ENCODE assay signal across 13 cellular contexts in the genomic region with DNA sequence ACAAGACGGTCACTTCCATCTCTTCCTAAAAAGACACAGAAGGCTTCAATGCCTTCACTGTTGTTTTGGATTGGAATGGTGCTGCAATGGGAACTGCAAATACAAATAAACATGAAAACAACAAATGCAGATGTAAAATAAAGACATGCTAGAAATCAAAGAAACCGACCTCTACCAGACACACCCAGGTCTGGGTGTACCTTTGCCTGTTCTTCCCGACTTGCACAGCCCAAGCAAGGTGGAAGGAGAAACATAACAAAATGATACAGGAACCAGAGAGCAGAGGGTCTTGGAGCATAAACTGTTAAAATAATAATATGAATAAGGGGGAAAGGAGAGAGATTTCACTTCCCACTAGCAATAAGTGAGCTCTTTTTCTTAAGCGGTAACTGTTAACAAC. TPM values are rescaled to one million over a fixed set of nuclear protein-coding genes. Genes with fewer than 3 reads are reported as not detected.
DNase-seq lines count a peak whose midpoint lies in the region; ATAC-seq, FAIRE-seq and TF ChIP-seq lines count a peak whose summit lies in the region.
"Had no signal": no experiment of that assay in that cellular context is flagged by ENCODE, and none has a peak within 500 bp of the region (broad histone marks: within the 10 kb centered on the region; RNA-seq: fewer than 3 reads in every experiment).

No MANE protein-coding gene starts in this region.

- no peaks in the 10 kb centered on the region for H3K9me3 Mint-ChIP-seq in activated CD4-positive, alpha-beta T cell treated with anti-CD3 and anti-CD28 coated beads, Interleukin-2, amount 10 ng/mL, durations not matched to agents 24 days and 14 days
- no peaks in the 10 kb centered on the region for H3K9me3 Mint-ChIP-seq in T-cell

- H3K27me3 Mint-ChIP-seq in activated CD4-positive, alpha-beta T cell treated with anti-CD3 and anti-CD28 coated beads, Interleukin-2, amount 10 ng/mL, durations not matched to agents 24 days and 14 days, result no peaks in the 10 kb centered on the region
- no peaks in the 10 kb centered on the region for H3K27me3 Mint-ChIP-seq in T-cell

- no peak for FAIRE-seq in endothelial cell of umbilical vein (lab: Jason Lieb, UNC)
- FAIRE-seq: A204.1 had no signal

- TF ChIP-seq CTCF in endothelial cell of umbilical vein (IDR thresholded peaks at IDR 0.05; ENCODE audit: extremely low read depth in 1 of 2, insufficient read depth in 1 of 2, low read depth in 1 of 2, low read length in 2 of 2) (no peak), smooth muscle cell (IDR thresholded peaks at IDR 0.05; ENCODE audit: borderline replicate concordance, insufficient read depth, poor library complexity, severe bottlenecking) (no peak)

- ATAC-seq in T-cell (replicated peaks in 1 of 4), result peak in 2 of 4 experiments; percentile 1 to 3
- no peak for ATAC-seq in HG03097 (IDR thresholded peaks at IDR 0.05; ENCODE audit: low FRiP score, unreplicated experiment)
- ATAC-seq in GM21515 (IDR thresholded peaks at IDR 0.05; ENCODE audit: unreplicated experiment), result no peak

- dilution Hi-C loops in endothelial cell of umbilical vein (cut with MboI; ENCODE audit: extremely low pct_ligation_motif_present, low sequenced_read_pairs), result no loop called here

- H3K79me2 ChIP-seq in endothelial cell of umbilical vein (ENCODE audit: control insufficient read depth, insufficient read depth, low read length), result peaks cover 4% of the 10 kb centered on the region
- peaks cover 3% of the 10 kb centered on the region for H3K79me2 ChIP-seq in smooth muscle cell (ENCODE audit: low read depth)

- WGBS in smooth muscle cell (ENCODE audit: low lambda C conversion rate), result 93% methylated on average over 4 of the region's 4 CpGs

- peak; percentile 62 for DNase-seq in activated CD4-positive, alpha-beta T cell treated with anti-CD3 and anti-CD28 coated beads, Interleukin-2, amount 10 ng/mL, durations not matched to agents 24 days and 14 days
- no peak for DNase-seq in activated CD4-positive, alpha-beta T cell treated with anti-CD3 and anti-CD28 coated beads, Interleukin-2, amount 50 U/mL, for 4 hours
- DNase-seq in T-cell, result no peak
- no peak for DNase-seq in endothelial cell of umbilical vein (ENCODE audit: low read depth, low spot score)
- DNase-seq in smooth muscle cell (lab: John Stamatoyannopoulos, UW; ENCODE audit: unreplicated experiment), result no peak
- no peak for DNase-seq in CD1c-positive myeloid dendritic cell (ENCODE audit: extremely low spot score)
- DNase-seq: activated CD8-positive, alpha-beta memory T cell treated with anti-CD3 and anti-CD28 coated beads, Interleukin-2, amount 50 U/mL, for 48 hours; cortex of kidney; DND-41; NCI-H1694 had no signal

- peaks cover 36% of the 10 kb centered on the region for H3K4me1 Mint-ChIP-seq in activated CD4-positive, alpha-beta T cell treated with anti-CD3 and anti-CD28 coated beads, Interleukin-2, amount 10 ng/mL, durations not matched to agents 24 days and 14 days
- peaks cover 72 to 79% (median 77%) of the 10 kb centered on the region in 3 donors for H3K4me1 Mint-ChIP-seq in T-cell

- H3K4me1 ChIP-seq in endothelial cell of umbilical vein (ENCODE audit: control insufficient read depth, extremely low read depth, insufficient read depth, low read length), result peaks cover 11% of the 10 kb centered on the region
- H3K4me1 ChIP-seq in smooth muscle cell (ENCODE audit: low read depth), result peaks cover 19% of the 10 kb centered on the region

- CTCF ChIA-PET in T-cell (lab: Charles Lee), result interaction anchor here (0.7 to 2.1 kb wide), 9 partner anchors 11 to 73 kb away, joined by 3 to 33 read pairs (median 4); a partner anchor contains a TSS
- CTCF ChIA-PET in endothelial cell of umbilical vein (lab: Charles Lee), result interaction anchor here (1.0 to 2.0 kb wide), 5 partner anchors 12 to 44 kb away, joined by 3 to 8 read pairs (median 5); no protein-coding TSS in a partner anchor

- peak overlapping the region; percentile 63 for H3K4me3 Mint-ChIP-seq in activated CD4-positive, alpha-beta T cell treated with anti-CD3 and anti-CD28 coated beads, Interleukin-2, amount 10 ng/mL, durations not matched to agents 24 days and 14 days
- H3K4me3 Mint-ChIP-seq in T-cell, result peak overlapping the region; percentile 72 to 77 (median 76)

- intact Hi-C loops in activated CD4-positive, alpha-beta T cell treated with anti-CD3 and anti-CD28 coated beads, Interleukin-2, amount 10 ng/mL, durations not matched to agents 24 days and 14 days (cut with micrococcal nuclease), result loop anchor here (1.0 to 5.0 kb wide), 6 partner anchors 17 to 196 kb away; a partner anchor contains a TSS
- intact Hi-C loops in endothelial cell of umbilical vein (cut with micrococcal nuclease), result no loop called here

- no peak overlapping the region for H3K9ac ChIP-seq in endothelial cell of umbilical vein (replicated peaks; ENCODE audit: extremely low read depth, insufficient read depth, low read length)
- no peak overlapping the region for H3K9ac ChIP-seq in smooth muscle cell (ENCODE audit: low read depth)

- no peak overlapping the region for H3K4me3 ChIP-seq in endothelial cell of umbilical vein (replicated peaks in 1 of 3; ENCODE audit: insufficient read depth in 1 of 3, low read depth in 1 of 3, low read length in 3 of 3)
- H3K4me3 ChIP-seq in smooth muscle cell, result no peak overlapping the region

- H3K27ac Mint-ChIP-seq in activated CD4-positive, alpha-beta T cell treated with anti-CD3 and anti-CD28 coated beads, Interleukin-2, amount 10 ng/mL, durations not matched to agents 24 days and 14 days, result peak overlapping the region; percentile 94
- peak overlapping the region; percentile 94 to 98 for H3K27ac Mint-ChIP-seq in T-cell

- BruUV-seq in endothelial cell of umbilical vein (replicated peaks; lab: Mats Ljungman, UMichigan), result no TSS peak

- H3K27ac ChIP-seq in endothelial cell of umbilical vein (ENCODE audit: insufficient read depth, low read depth, low read length), result peak overlapping the region; percentile 26
- no peak overlapping the region for H3K27ac ChIP-seq in smooth muscle cell (ENCODE audit: low read depth)

- no peak for TF ChIP-seq POLR2A in endothelial cell of umbilical vein (IDR thresholded peaks at IDR 0.05; ENCODE audit: low read depth, low read length)

- H4K20me1 ChIP-seq in endothelial cell of umbilical vein (replicated peaks; ENCODE audit: control insufficient read depth, extremely low read depth, insufficient read depth, low read length), result no peaks in the 10 kb centered on the region
- H4K20me1 ChIP-seq in smooth muscle cell (ENCODE audit: low read depth), result peaks cover 71% of the 10 kb centered on the region

- H3K9me1 ChIP-seq in endothelial cell of umbilical vein (replicated peaks; ENCODE audit: control insufficient read depth, extremely low read depth, insufficient read depth, low read length), result no peaks in the 10 kb centered on the region

- peaks cover 17% of the 10 kb centered on the region for H3K36me3 Mint-ChIP-seq in activated CD4-positive, alpha-beta T cell treated with anti-CD3 and anti-CD28 coated beads, Interleukin-2, amount 10 ng/mL, durations not matched to agents 24 days and 14 days (ENCODE audit: low read depth)
- peaks cover 7% of the 10 kb centered on the region for H3K36me3 Mint-ChIP-seq in T-cell

- H3K36me3 ChIP-seq in endothelial cell of umbilical vein (ENCODE audit: control insufficient read depth in 2 of 2, extremely low read depth in 1 of 2, insufficient read depth in 2 of 2, low read length in 2 of 2) (no peaks in the 10 kb centered on the region), smooth muscle cell (ENCODE audit: low read depth) (no peaks in the 10 kb centered on the region)

- H3K9me3 ChIP-seq in endothelial cell of umbilical vein (replicated peaks; ENCODE audit: control insufficient read depth, insufficient read depth, low read length) (no peaks in the 10 kb centered on the region), smooth muscle cell (replicated peaks; ENCODE audit: low read depth) (no peaks in the 10 kb centered on the region)

- POLR2A ChIA-PET in T-cell (lab: Charles Lee) (interaction anchor here (0.5 to 2.4 kb wide), 4 partner anchors 17 to 44 kb away, joined by 3 to 10 read pairs (median 4); a partner anchor contains a TSS), endothelial cell of umbilical vein (lab: Charles Lee) (no interaction called here)

- H2AFZ ChIP-seq in endothelial cell of umbilical vein (ENCODE audit: low read depth, low read length), result no peak overlapping the region
- H2AFZ ChIP-seq in smooth muscle cell (ENCODE audit: low read depth), result no peak overlapping the region

- H3K27me3 ChIP-seq in endothelial cell of umbilical vein (ENCODE audit: control insufficient read depth in 2 of 2, insufficient read depth in 2 of 2, low read length in 2 of 2) (no peaks in the 10 kb centered on the region), smooth muscle cell (ENCODE audit: low read depth) (no peaks in the 10 kb centered on the region)

- H3K4me2 ChIP-seq in endothelial cell of umbilical vein (ENCODE audit: insufficient read depth, low read length) (peak overlapping the region; percentile 71), smooth muscle cell (peak overlapping the region; percentile 19)

- H3F3A ChIP-seq in smooth muscle cell (ENCODE audit: low read depth), result no peaks in the 10 kb centered on the region

TF ChIP-seq in endothelial cell of umbilical vein, 7 proteins besides CTCF, POLR2A, EP300 and RAD21 (continues in another document):
- TF ChIP-seq JUN (IDR thresholded peaks at IDR 0.05; ENCODE audit: borderline replicate concordance, insufficient read depth, insufficient read length, low read depth), result no peak
- TF ChIP-seq, protein P1, sequence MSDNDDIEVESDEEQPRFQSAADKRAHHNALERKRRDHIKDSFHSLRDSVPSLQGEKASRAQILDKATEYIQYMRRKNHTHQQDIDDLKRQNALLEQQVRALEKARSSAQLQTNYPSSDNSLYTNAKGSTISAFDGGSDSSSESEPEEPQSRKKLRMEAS (IDR thresholded peaks at IDR 0.05; ENCODE audit: insufficient read depth, insufficient read length), result no peak
- no peak for TF ChIP-seq MYC (IDR thresholded peaks at IDR 0.05; ENCODE audit: low read depth, low read length)
- no peak for TF ChIP-seq EZH2 (IDR thresholded peaks at IDR 0.05; ENCODE audit: borderline replicate concordance, low read depth, low read length, severe bottlenecking)
- TF ChIP-seq FOS (IDR thresholded peaks at IDR 0.05; ENCODE audit: borderline replicate concordance, insufficient read depth, low read length), result no peak

RNA-seq across cellular contexts. Expression of a gene that starts 17.3 kb away (rescaled TPM):
- 23.5 TPM in 2 replicates for total RNA-seq in activated CD4-positive, alpha-beta T cell treated with anti-CD3 and anti-CD28 coated beads, Interleukin-2, amount 10 ng/mL, durations not matched to agents 24 days and 14 days
- total RNA-seq in T-cell, result 10 to 100 TPM; 51.3 to 80.2 (median 74.1) TPM
- total RNA-seq in endothelial cell of umbilical vein, result 14.1 and 14.2 TPM in 2 replicates
- polyA plus RNA-seq in endothelial cell of umbilical vein, result 6.6 and 7.0 TPM in 2 replicates
- polyA plus RNA-seq in endothelial cell of umbilical vein (2011; cell fraction: cytosol; rRNA removed), result 8.7 TPM in 2 replicates
- 9.3 and 9.8 TPM in 2 replicates for polyA plus RNA-seq in endothelial cell of umbilical vein (2011; cell fraction: nucleus; rRNA removed)
- 11.3 and 12.1 TPM in 2 replicates for polyA plus RNA-seq in endothelial cell of umbilical vein (2012)
- 38.1 and 39.6 TPM in 2 replicates for polyA minus RNA-seq in endothelial cell of umbilical vein
- polyA minus RNA-seq in endothelial cell of umbilical vein (2011; cell fraction: cytosol; rRNA and poly(A)+ RNA removed), result 25.9 TPM
- polyA minus RNA-seq in endothelial cell of umbilical vein (2011; cell fraction: nucleus; rRNA and poly(A)+ RNA removed), result 8.9 and 10.1 TPM in 2 replicates
- total RNA-seq in smooth muscle cell, result 7.1 and 20.0 TPM in 2 replicates
- 5.3 and 7.0 TPM in 2 replicates for polyA plus RNA-seq in smooth muscle cell
